Comparison of ENCODE assay signal across 8 cellular contexts in genomic region chr11:134592391-134592990, GRCh38.
DNase-seq lines count a peak whose midpoint lies in the region; ATAC-seq, FAIRE-seq and TF ChIP-seq lines count a peak whose summit lies in the region.

No MANE protein-coding gene starts in this region.

- H3K27ac ChIP-seq in OCI-LY1 (ENCODE audit: low read depth, low read length, poor library complexity, severe bottlenecking) (no peak overlapping the region), GM12878 (ENCODE audit: control insufficient read depth, insufficient read depth) (no peak overlapping the region), neural cell (ENCODE audit: low read length) (no peak overlapping the region)

- H4K20me1 ChIP-seq in OCI-LY1 (ENCODE audit: insufficient read depth, low read length) (no peaks in the 10 kb centered on the region), GM12878 (ENCODE audit: control insufficient read depth, insufficient read depth) (no peaks in the 10 kb centered on the region), neural cell (ENCODE audit: insufficient read depth) (no peaks in the 10 kb centered on the region)

- H3K9ac ChIP-seq in OCI-LY1 (ENCODE audit: low read length) (no peak overlapping the region), GM12878 (ENCODE audit: control insufficient read depth, insufficient read depth, low read length) (no peak overlapping the region), neural cell (ENCODE audit: low read length) (no peak overlapping the region)

- SMC1A ChIA-PET in GM12878 (lab: Charles Lee; ENCODE audit: uncharacterized antibody, unreplicated experiment): no interaction called here

- peak; percentile 76 for FAIRE-seq in GM12878 (lab: Jason Lieb, UNC)

- in situ Hi-C loops in GM12878 (cut with MboI): no loop called here

- H3K27me3 ChIP-seq in OCI-LY1 (ENCODE audit: insufficient read depth, low read length) (no peaks in the 10 kb centered on the region), GM12878 (replicated peaks in 1 of 2; ENCODE audit: control insufficient read depth in 2 of 2, insufficient read depth in 2 of 2, low read length in 1 of 2) (0 out of 4 replicates have a peak, but pooled peaks cover 0 to under 1% of the 10 kb centered on the region in 2 experiments), neural cell (ENCODE audit: insufficient read depth, low read depth, low read length) (no peaks in the 10 kb centered on the region)

- H3K4me2 ChIP-seq in OCI-LY1 (ENCODE audit: low read length) (no peak overlapping the region), GM12878 (ENCODE audit: control insufficient read depth, insufficient read depth) (no peak overlapping the region), neural cell (ENCODE audit: low read length) (no peak overlapping the region)

- H3K79me2 ChIP-seq in OCI-LY1 (ENCODE audit: insufficient read depth, low read length) (no peaks in the 10 kb centered on the region), GM12878 (ENCODE audit: control insufficient read depth, insufficient read depth, low read length) (no peaks in the 10 kb centered on the region), neural cell (replicated peaks; ENCODE audit: insufficient read depth, low read length) (no peaks in the 10 kb centered on the region)

- intact Hi-C loops in GM12878 (cut with micrococcal nuclease; ENCODE audit: unreplicated experiment): no loop called here

- CTCF ChIA-PET in GM12878 (lab: Yijun Ruan, JAX): interaction anchor here (0.9 to 1.0 kb wide), 2 partner anchors 12 to 16 kb away, joined by 3 to 4 read pairs; no protein-coding TSS in a partner anchor

- H2AFZ ChIP-seq in OCI-LY1 (ENCODE audit: low read length) (no peak overlapping the region), GM12878 (ENCODE audit: control insufficient read depth, low read depth, low read length) (no peak overlapping the region), neural cell (ENCODE audit: low read depth, low read length) (no peak overlapping the region)

- DNase-seq in CD1c-positive myeloid dendritic cell (ENCODE audit: extremely low spot score): peak; percentile 15
- DNase-seq in GM12878 (ENCODE audit: low read depth, low spot score): no peak
- DNase-seq in GM19240 (ENCODE audit: insufficient read length, low spot score): no peak

- ATAC-seq in GM21515 (IDR thresholded peaks at IDR 0.05; ENCODE audit: unreplicated experiment) (peak; percentile 74), GM12878 (peak; percentile 86), GM21619 (IDR thresholded peaks at IDR 0.05; ENCODE audit: unreplicated experiment) (no peak), GM19452 (IDR thresholded peaks at IDR 0.05; ENCODE audit: unreplicated experiment) (no peak)

- H3F3A ChIP-seq in OCI-LY1 (ENCODE audit: insufficient read depth, low read length) (no peaks in the 10 kb centered on the region), neural cell (ENCODE audit: insufficient read depth, low read length, poor library complexity, severe bottlenecking) (no peaks in the 10 kb centered on the region)

- POLR2A ChIA-PET in GM12878 (lab: Charles Lee): no interaction called here

- TF ChIP-seq POLR2A in GM12878 (IDR thresholded peaks at IDR 0.05; ENCODE audit: low read depth, low read length): no peak

- TF ChIP-seq CTCF in OCI-LY1 (IDR thresholded peaks at IDR 0.05; ENCODE audit: low read length) (peak; percentile 64), GM12878 (IDR thresholded peaks at IDR 0.05 in 2 of 3, conservative IDR thresholded peaks at IDR 0.05 in 1 of 3; ENCODE audit: control insufficient read depth in 2 of 3, extremely low read depth in 1 of 3, insufficient read depth in 1 of 3, low read depth in 3 of 3, low read length in 3 of 3) (peak; percentile 48 to 63 (median 61)), neural cell (IDR thresholded peaks at IDR 0.05; ENCODE audit: poor library complexity, severe bottlenecking) (peak; percentile 37)

- H3K36me3 ChIP-seq in OCI-LY1 (ENCODE audit: insufficient read depth, low read length) (no peaks in the 10 kb centered on the region), GM12878 (ENCODE audit: control insufficient read depth in 2 of 2, insufficient read depth in 2 of 2, low read length in 1 of 2) (no peaks in the 10 kb centered on the region), neural cell (ENCODE audit: insufficient read depth, low read length) (no peaks in the 10 kb centered on the region)

- TF ChIP-seq RAD21 in GM12878 (IDR thresholded peaks at IDR 0.05; ENCODE audit: insufficient read depth, low read depth, low read length) (peak; percentile 38), neural cell (conservative IDR thresholded peaks at IDR 0.05) (peak; percentile 36)

- H3K9me3 ChIP-seq in OCI-LY1 (ENCODE audit: low read length): no peaks in the 10 kb centered on the region
- H3K9me3 ChIP-seq in GM12878 (replicated peaks; ENCODE audit: control insufficient read depth, insufficient read depth, low read length): no peaks in the 10 kb centered on the region
- no peaks in the 10 kb centered on the region for H3K9me3 ChIP-seq in neural cell (ENCODE audit: low read length)

- TF ChIP-seq EP300 in GM12878 (IDR thresholded peaks at IDR 0.05; ENCODE audit: borderline replicate concordance in 1 of 2, control insufficient read depth in 1 of 2, low read depth in 2 of 2, low read length in 2 of 2) (no peak), neural cell (conservative IDR thresholded peaks at IDR 0.05; ENCODE audit: poor library complexity, severe bottlenecking) (no peak)

- RAD21 ChIA-PET in GM12878 (lab: Charles Lee; ENCODE audit: unreplicated experiment): no interaction called here

- H3K4me3 ChIP-seq in OCI-LY1 (ENCODE audit: low read depth, low read length, poor library complexity, severe bottlenecking) (no peak overlapping the region), GM12878 (no peak overlapping the region), neural cell (ENCODE audit: low read length) (no peak overlapping the region)

- H3K9me2 ChIP-seq in OCI-LY1 (ENCODE audit: low read depth, low read length) (no peaks in the 10 kb centered on the region), neural cell (ENCODE audit: insufficient read depth, low read length) (no peaks in the 10 kb centered on the region)

- no TSS peak for BruUV-seq in GM12878 (replicated peaks; lab: Mats Ljungman, UMichigan)

- no peaks in the 10 kb centered on the region for H3K4me1 ChIP-seq in OCI-LY1 (ENCODE audit: insufficient read depth, low read length, severe bottlenecking)
- no peaks in the 10 kb centered on the region; the same call in 1 of the 2 replicates for H3K4me1 ChIP-seq in GM12878 (ENCODE audit: control insufficient read depth, insufficient read depth, low read length)

TF ChIP-seq in GM12878, 131 proteins besides CTCF, POLR2A, EP300 and RAD21 (continues in another document):
- no peak for TF ChIP-seq MTA2 (IDR thresholded peaks at IDR 0.05; ENCODE audit: low read depth)
- TF ChIP-seq SMC3 (IDR thresholded peaks at IDR 0.05; ENCODE audit: borderline replicate concordance, low read length): peak; percentile 32; the same call in 1 of the 2 replicates

TF ChIP-seq in neural cell, 6 proteins besides CTCF, POLR2A, EP300 and RAD21:
- TF ChIP-seq POLR2AphosphoS5 (IDR thresholded peaks at IDR 0.05) (no peak), MXI1 (conservative IDR thresholded peaks at IDR 0.05; ENCODE audit: poor library complexity, severe bottlenecking) (no peak), TAF1 (IDR thresholded peaks at IDR 0.05; ENCODE audit: low read depth) (no peak), EZH2 (IDR thresholded peaks at IDR 0.05; ENCODE audit: borderline replicate concordance, insufficient read depth, low read length, poor library complexity, severe bottlenecking) (no peak), SMC3 (conservative IDR thresholded peaks at IDR 0.05; ENCODE audit: poor library complexity) (peak; percentile 35), REST (IDR thresholded peaks at IDR 0.05; ENCODE audit: borderline replicate concordance) (no peak)

Comparison
In these comparisons a context has a peak if more than half of its experiments do, and no peak if none do; other contexts are left out.
1. ATAC-seq: peak in GM21515 (single experiment) and GM12878 (single experiment); none in GM21619 (single experiment) and GM19452 (single experiment).
2. Peak in every context shown above with its lines, with median percentiles within 50 percentile points of each other: CTCF ChIP-seq.